In the genomic region with DNA sequence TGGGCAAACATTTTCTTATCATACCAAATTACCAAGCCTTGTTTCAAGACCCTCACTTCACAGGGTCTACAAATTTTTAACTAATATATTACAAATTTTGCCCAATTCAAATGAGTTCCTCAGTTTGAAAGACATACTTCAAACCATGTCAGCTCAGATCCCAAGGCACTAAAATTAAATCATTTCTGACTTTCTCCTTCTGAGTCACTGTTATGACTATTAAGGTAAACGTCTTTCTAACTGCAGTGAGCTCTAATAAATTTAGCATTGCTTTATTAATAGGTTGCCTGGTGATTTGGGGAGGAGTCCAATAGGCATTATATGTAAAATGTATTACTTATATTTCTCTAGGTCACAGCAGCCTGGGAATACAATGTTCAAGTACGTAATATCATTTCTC, we compare ENCODE assay signal across 16 cellular contexts.
DNase-seq lines count a peak whose midpoint lies in the region; ATAC-seq and TF ChIP-seq lines count a peak whose summit lies in the region.
"Had no signal": no experiment of that assay in that cellular context is flagged by ENCODE, and none has a peak within 500 bp of the region (broad histone marks: within the 10 kb centered on the region; RNA-seq: fewer than 3 reads in every experiment).

No MANE protein-coding gene starts in this region.

- H3F3A ChIP-seq in PC-3 (ENCODE audit: low read length, unreplicated experiment), result no peaks in the 10 kb centered on the region

- POLR2A ChIA-PET in PC-3 (lab: Charles Lee; ENCODE audit: unreplicated experiment), result interaction anchor here (0.6 kb wide), 1 partner anchor 181 kb away, joined by 3 read pairs; no protein-coding TSS in a partner anchor

- DNase-seq in PC-3 (peak; percentile 73), epithelial cell of esophagus (ENCODE audit: low read depth) (peak; percentile 53), putamen (ENCODE audit: low spot score) (peak; percentile 35), NCI-H1694 treated with DMSO at 0.1 percent for 48 hours (lab: John Stamatoyannopoulos, UW) (no peak), D341Med (ENCODE audit: low spot score) (no peak)
- no peak for DNase-seq in activated T-cell treated with anti-CD3 and anti-CD28 coated beads, Interleukin-2, amount 50 U/mL, for 72 hours
- DNase-seq: C1 segment of cervical spinal cord; Calu3; CD4-positive, alpha-beta T cell; DMS79; GOT3; HCEC 1CT; HFFc6 had no signal

- no peaks in the 10 kb centered on the region for H3K79me2 ChIP-seq in PC-3 (ENCODE audit: low read length)

- no TSS peak for BruUV-seq in PC-3 (replicated peaks; lab: Mats Ljungman, UMichigan)

- ATAC-seq in HG03060 (IDR thresholded peaks at IDR 0.05; ENCODE audit: low read depth, unreplicated experiment) (peak; percentile 53), PC-3 (peak; percentile 92)
- ATAC-seq in activated T-cell treated with anti-CD3 and anti-CD28 coated beads, Interleukin-2, amount 50 U/mL, for 72 hours (replicated peaks in 1 of 2), result no peak
- ATAC-seq: HepG2 had no signal

- intact Hi-C loops in PC-3 (cut with micrococcal nuclease), result no loop called here

- no peak overlapping the region for H3K27ac ChIP-seq in PC-3 (ENCODE audit: low read length)

- no peak overlapping the region for H2AFZ ChIP-seq in PC-3 (ENCODE audit: low read length)

- no peaks in the 10 kb centered on the region for H3K9me2 ChIP-seq in PC-3 (replicated peaks; ENCODE audit: low read length)

- no peak overlapping the region for H3K9ac ChIP-seq in PC-3 (ENCODE audit: low read length)

- no peaks in the 10 kb centered on the region for H3K36me3 ChIP-seq in PC-3 (ENCODE audit: low read depth, low read length)

- H3K4me1 ChIP-seq in PC-3 (ENCODE audit: insufficient read depth, low read length), result peaks cover 14% of the 10 kb centered on the region; the same call in 1 of the 2 replicates

- H3K27ac Mint-ChIP-seq in activated T-cell treated with anti-CD3 and anti-CD28 coated beads, Interleukin-2, amount 50 U/mL, for 72 hours, result no peak overlapping the region
- H3K27ac Mint-ChIP-seq: B cell; CD4-positive, alpha-beta T cell; HFFc6 had no signal

- no peaks in the 10 kb centered on the region for H3K36me3 Mint-ChIP-seq in activated T-cell treated with anti-CD3 and anti-CD28 coated beads, Interleukin-2, amount 50 U/mL, for 72 hours (ENCODE audit: insufficient read depth in 2 of 2)

- H3K4me3 Mint-ChIP-seq in activated T-cell treated with anti-CD3 and anti-CD28 coated beads, Interleukin-2, amount 50 U/mL, for 72 hours, result no peak overlapping the region
- H3K4me3 Mint-ChIP-seq: B cell; CD4-positive, alpha-beta T cell; HFFc6 had no signal

- peaks cover 24% of the 10 kb centered on the region for H3K27me3 Mint-ChIP-seq in activated T-cell treated with anti-CD3 and anti-CD28 coated beads, Interleukin-2, amount 50 U/mL, for 72 hours (ENCODE audit: low read depth)
- H3K27me3 Mint-ChIP-seq: B cell had no signal

- 0 out of 2 replicates have a peak overlapping the region, but pooled peaks have one; percentile 18 for H3K4me2 ChIP-seq in PC-3 (ENCODE audit: low read length)

- H3K9me3 ChIP-seq in PC-3 (ENCODE audit: low read length), result no peaks in the 10 kb centered on the region

- TF ChIP-seq CTCF in PC-3 (conservative IDR thresholded peaks at IDR 0.05; ENCODE audit: low read depth, low read length) (no peak), epithelial cell of esophagus (IDR thresholded peaks at IDR 0.05; ENCODE audit: insufficient read depth, low read depth, low read length, missing control alignments) (no peak)

- H3K9me3 Mint-ChIP-seq in activated T-cell treated with anti-CD3 and anti-CD28 coated beads, Interleukin-2, amount 50 U/mL, for 72 hours, result peaks cover 2% of the 10 kb centered on the region in 2 donors
- H3K9me3 Mint-ChIP-seq: CD4-positive, alpha-beta T cell had no signal

- H3K4me1 Mint-ChIP-seq in activated T-cell treated with anti-CD3 and anti-CD28 coated beads, Interleukin-2, amount 50 U/mL, for 72 hours (ENCODE audit: low read depth), result no peaks in the 10 kb centered on the region
- H3K4me1 Mint-ChIP-seq: B cell had no signal

- H4K20me1 ChIP-seq in PC-3 (ENCODE audit: low read length), result no peaks in the 10 kb centered on the region

- H3K27me3 ChIP-seq in PC-3 (ENCODE audit: low read length), result no peaks in the 10 kb centered on the region

- CTCF ChIA-PET in PC-3 (lab: Charles Lee), result no interaction called here

- H3K4me3 ChIP-seq in PC-3 (ENCODE audit: low read length), result no peak overlapping the region
- no peak overlapping the region for H3K4me3 ChIP-seq in epithelial cell of esophagus (ENCODE audit: low read length)

Comparison
In these comparisons a context has a peak if more than half of its experiments do, and no peak if none do; other contexts are left out.
1. ATAC-seq: peak in HG03060 (single experiment) and PC-3 (single experiment); none in activated T-cell treated with anti-CD3 and anti-CD28 coated beads, Interleukin-2, amount 50 U/mL, for 72 hours (0 of 2).
2. DNase-seq: peak in PC-3 (single experiment), epithelial cell of esophagus (single experiment) and putamen (single experiment); none in NCI-H1694 treated with DMSO at 0.1 percent for 48 hours (single experiment), D341Med (single experiment) and activated T-cell treated with anti-CD3 and anti-CD28 coated beads, Interleukin-2, amount 50 U/mL, for 72 hours (0 of 2).